Comparison of ENCODE assay signal across 10 cellular contexts in genomic region chr6:119241124-119241491, GRCh38.
DNase-seq lines count a peak whose midpoint lies in the region; ATAC-seq and TF ChIP-seq lines count a peak whose summit lies in the region.
"Had no signal": no experiment of that assay in that cellular context is flagged by ENCODE, and none has a peak within 500 bp of the region (broad histone marks: within the 10 kb centered on the region; RNA-seq: fewer than 3 reads in every experiment).

No MANE protein-coding gene starts in this region.

- no peak for TF ChIP-seq CTCF in CD8-positive, alpha-beta T cell (IDR thresholded peaks at IDR 0.05)

- no peak overlapping the region for H3K4me3 ChIP-seq in CD8-positive, alpha-beta T cell (ENCODE audit: low read depth, low read length)
- H3K4me3 ChIP-seq: tibial artery had no signal

- H3K27me3 ChIP-seq in CD8-positive, alpha-beta T cell (ENCODE audit: insufficient read depth, low read length), result no peaks in the 10 kb centered on the region
- H3K27me3 ChIP-seq: tibial artery had no signal

- no peaks in the 10 kb centered on the region for H3K4me1 ChIP-seq in CD8-positive, alpha-beta T cell (ENCODE audit: insufficient read depth, low read length)

- POLR2A ChIA-PET in CD8-positive, alpha-beta T cell (lab: Charles Lee), result no interaction called here

- H3K36me3 Mint-ChIP-seq in CD8-positive, alpha-beta T cell, result peaks cover 12% of the 10 kb centered on the region
- no peaks in the 10 kb centered on the region for H3K36me3 Mint-ChIP-seq in activated naive CD4-positive, alpha-beta T cell treated with anti-CD3 and anti-CD28 coated beads, Interleukin-2, amount 10 ng/mL, durations not matched to agents 7 days and 5 days

- CTCF ChIA-PET in CD8-positive, alpha-beta T cell (lab: Charles Lee), result no interaction called here
- CTCF ChIA-PET in activated naive CD4-positive, alpha-beta T cell treated with anti-CD3 and anti-CD28 coated beads, Interleukin-2, amount 10 ng/mL, durations not matched to agents 7 days and 5 days (lab: Charles Lee), result no interaction called here

- DNase-seq in Caki2 (ENCODE audit: low read depth) (peak; percentile 17), HCEC 1CT (peak; percentile 14), NCI-H748 (lab: John Stamatoyannopoulos, UW; ENCODE audit: unreplicated experiment) (peak; percentile 66), left kidney (ENCODE audit: low read depth, low spot score) (peak; percentile 49), NCI-H2196 treated with DMSO at 0.1 percent for 48 hours (lab: John Stamatoyannopoulos, UW; ENCODE audit: unreplicated experiment) (no peak)
- DNase-seq in CD8-positive, alpha-beta T cell, result no peak
- DNase-seq in activated naive CD4-positive, alpha-beta T cell treated with anti-CD3 and anti-CD28 coated beads, Interleukin-2, amount 10 ng/mL, durations not matched to agents 7 days and 5 days, result no peak
- no peak for DNase-seq in activated CD4-positive, alpha-beta T cell treated with anti-CD3 and anti-CD28 coated beads for 1 hour
- DNase-seq: tibial artery had no signal

- peaks cover 3% of the 10 kb centered on the region for H3K9me3 Mint-ChIP-seq in CD8-positive, alpha-beta T cell
- H3K9me3 Mint-ChIP-seq in activated naive CD4-positive, alpha-beta T cell treated with anti-CD3 and anti-CD28 coated beads, Interleukin-2, amount 10 ng/mL, durations not matched to agents 7 days and 5 days, result no peaks in the 10 kb centered on the region
- H3K9me3 Mint-ChIP-seq: central memory CD8-positive, alpha-beta T cell had no signal

- H3K27ac ChIP-seq in CD8-positive, alpha-beta T cell (ENCODE audit: low read depth, low read length), result no peak overlapping the region
- H3K27ac ChIP-seq: tibial artery had no signal

- no peaks in the 10 kb centered on the region for H3K4me1 Mint-ChIP-seq in CD8-positive, alpha-beta T cell (ENCODE audit: low read depth)
- no peaks in the 10 kb centered on the region for H3K4me1 Mint-ChIP-seq in activated naive CD4-positive, alpha-beta T cell treated with anti-CD3 and anti-CD28 coated beads, Interleukin-2, amount 10 ng/mL, durations not matched to agents 7 days and 5 days
- H3K4me1 Mint-ChIP-seq: central memory CD8-positive, alpha-beta T cell had no signal

- no peaks in the 10 kb centered on the region for H3K36me3 ChIP-seq in CD8-positive, alpha-beta T cell (ENCODE audit: insufficient read depth, low read length)

- intact Hi-C loops in CD8-positive, alpha-beta T cell (cut with DNase I, micrococcal nuclease), result no loop called here

- H3K4me3 Mint-ChIP-seq in CD8-positive, alpha-beta T cell, result no peak overlapping the region
- no peak overlapping the region for H3K4me3 Mint-ChIP-seq in activated naive CD4-positive, alpha-beta T cell treated with anti-CD3 and anti-CD28 coated beads, Interleukin-2, amount 10 ng/mL, durations not matched to agents 7 days and 5 days
- H3K4me3 Mint-ChIP-seq: central memory CD8-positive, alpha-beta T cell had no signal

- in situ Hi-C loops in Caki2 (cut with HindIII; ENCODE audit: low pct_unique_long_range_greater_than_20kb, low sequenced_read_pairs), result no loop called here

- H3K27me3 Mint-ChIP-seq in CD8-positive, alpha-beta T cell (ENCODE audit: low read depth), result no peaks in the 10 kb centered on the region
- no peaks in the 10 kb centered on the region for H3K27me3 Mint-ChIP-seq in activated naive CD4-positive, alpha-beta T cell treated with anti-CD3 and anti-CD28 coated beads, Interleukin-2, amount 10 ng/mL, durations not matched to agents 7 days and 5 days
- H3K27me3 Mint-ChIP-seq: central memory CD8-positive, alpha-beta T cell had no signal

- no peak for ATAC-seq in CD8-positive, alpha-beta T cell

- no peak overlapping the region for H3K27ac Mint-ChIP-seq in CD8-positive, alpha-beta T cell
- H3K27ac Mint-ChIP-seq in activated naive CD4-positive, alpha-beta T cell treated with anti-CD3 and anti-CD28 coated beads, Interleukin-2, amount 10 ng/mL, durations not matched to agents 7 days and 5 days, result no peak overlapping the region

- no peaks in the 10 kb centered on the region for H3K9me3 ChIP-seq in CD8-positive, alpha-beta T cell (ENCODE audit: low read length)

Comparison
In these comparisons a context has a peak if more than half of its experiments do, and no peak if none do; other contexts are left out.
1. DNase-seq: peak in Caki2 (single experiment), HCEC 1CT (single experiment), NCI-H748 (single experiment) and left kidney (single experiment); none in CD8-positive, alpha-beta T cell (0 of 7), NCI-H2196 treated with DMSO at 0.1 percent for 48 hours (single experiment), activated naive CD4-positive, alpha-beta T cell treated with anti-CD3 and anti-CD28 coated beads, Interleukin-2, amount 10 ng/mL, durations not matched to agents 7 days and 5 days (single experiment) and activated CD4-positive, alpha-beta T cell treated with anti-CD3 and anti-CD28 coated beads for 1 hour (single experiment).